ENCODE assay signal across 17 cellular contexts in the genomic region with DNA sequence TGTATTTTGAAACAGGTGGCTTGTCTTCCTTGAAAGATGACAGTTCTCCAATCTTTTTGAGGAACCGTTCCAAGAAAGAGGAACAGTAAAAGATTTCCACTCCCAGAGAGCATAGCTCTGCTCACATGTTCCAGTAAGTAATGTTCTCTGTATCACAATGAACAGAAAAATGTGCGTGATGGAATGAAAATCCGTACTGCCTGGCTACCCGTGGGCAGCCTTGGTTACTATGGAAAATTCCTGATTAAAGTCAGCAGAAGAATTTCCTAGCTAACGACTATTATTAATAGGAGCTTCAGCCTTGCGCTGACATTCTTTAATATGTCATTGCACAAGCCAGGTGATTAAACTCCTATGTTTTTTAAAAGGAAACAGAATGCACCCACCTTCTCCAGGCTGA. TPM values are rescaled to one million over a fixed set of nuclear protein-coding genes. Genes with fewer than 3 reads are reported as not detected.
A peak's percentile ranks its signal among the peaks of the same experiment; 100 is the strongest.
DNase-seq lines count a peak whose midpoint lies in the region; TF ChIP-seq lines count a peak whose summit lies in the region.
"Had no signal": no experiment of that assay in that cellular context is flagged by ENCODE, and none has a peak within 500 bp of the region (broad histone marks: within the 10 kb centered on the region; RNA-seq: fewer than 3 reads in every experiment).

No MANE protein-coding gene starts in this region.

- no peaks in the 10 kb centered on the region for H4K20me1 ChIP-seq in OCI-LY3 (ENCODE audit: insufficient read depth, low read length)

- H3K9me3 Mint-ChIP-seq in nephron: no peaks in the 10 kb centered on the region

- H2AFZ ChIP-seq in OCI-LY3 (ENCODE audit: low read depth, low read length): no peak overlapping the region

- peaks cover 35% of the 10 kb centered on the region for H3K4me1 Mint-ChIP-seq in nephron

- H3K27me3 Mint-ChIP-seq in nephron (ENCODE audit: low read depth): no peaks in the 10 kb centered on the region

- in situ Hi-C loops in G401 (cut with HindIII; ENCODE audit: low sequenced_read_pairs): no loop called here

- H3K4me2 ChIP-seq in OCI-LY3 (ENCODE audit: low read length): peak overlapping the region; percentile 31; the same call in 1 of the 2 replicates
- H3K4me2 ChIP-seq: SK-N-SH had no signal

- no peaks in the 10 kb centered on the region for H3K36me3 ChIP-seq in OCI-LY3 (replicated peaks; ENCODE audit: low read depth, low read length)
- no peaks in the 10 kb centered on the region for H3K36me3 ChIP-seq in tibial artery

- no peak for TF ChIP-seq CTCF in OCI-LY3 (IDR thresholded peaks at IDR 0.05; ENCODE audit: low read depth, low read length)
- no peak for TF ChIP-seq CTCF in fibroblast of the aortic adventitia (IDR thresholded peaks at IDR 0.05; ENCODE audit: insufficient read depth, low read length)
- TF ChIP-seq CTCF in nephron (IDR thresholded peaks at IDR 0.05; ENCODE audit: unreplicated experiment in 3 of 3): no peak
- TF ChIP-seq CTCF in tibial artery (IDR thresholded peaks at IDR 0.05): no peak

- H3K27ac ChIP-seq in OCI-LY3 (ENCODE audit: low read length): no peak overlapping the region
- no peak overlapping the region for H3K27ac ChIP-seq in tibial artery

- peaks cover 39% of the 10 kb centered on the region for H3K4me1 ChIP-seq in OCI-LY3 (ENCODE audit: low read length)
- peaks cover 0 to 4% (median 0%) of the 10 kb centered on the region in 4 donors for H3K4me1 ChIP-seq in tibial artery

- H3K4me3 ChIP-seq in OCI-LY3 (ENCODE audit: low read length): no peak overlapping the region
- H3K4me3 ChIP-seq in fibroblast of the aortic adventitia (ENCODE audit: low read depth, low read length): no peak overlapping the region
- H3K4me3 ChIP-seq in tibial artery: no peak overlapping the region

- H3K27me3 ChIP-seq in OCI-LY3 (ENCODE audit: low read depth, low read length): no peaks in the 10 kb centered on the region
- H3K27me3 ChIP-seq in tibial artery: no peaks in the 10 kb centered on the region

- H3K4me3 Mint-ChIP-seq in nephron: no peak overlapping the region
- H3K4me3 Mint-ChIP-seq: neural crest cell, WTC11 had no signal

- H3K9ac ChIP-seq in OCI-LY3 (ENCODE audit: low read length): no peak overlapping the region
- H3K9ac ChIP-seq: SK-N-SH had no signal

- intact Hi-C loops in tibial artery (cut with DNase I; ENCODE audit: low total_unique reads): no loop called here

- H3K9me3 ChIP-seq in OCI-LY3 (ENCODE audit: insufficient read depth, low read length): no peaks in the 10 kb centered on the region
- peaks cover 0 to under 1% (median 0%) of the 10 kb centered on the region in 3 donors for H3K9me3 ChIP-seq in tibial artery
- H3K9me3 ChIP-seq: SK-N-SH had no signal

- no peaks in the 10 kb centered on the region for H3K79me2 ChIP-seq in OCI-LY3 (ENCODE audit: low read length)

- peak; percentile 58 for DNase-seq in Ammon's horn (ENCODE audit: low spot score)
- peak; percentile 23 for DNase-seq in fibroblast of the aortic adventitia (ENCODE audit: low read depth)
- no peak for DNase-seq in tibial artery
- no peak for DNase-seq in cortex of kidney (lab: John Stamatoyannopoulos, UW)
- DNase-seq in HCEC 1CT: no peak
- DNase-seq in G401 (ENCODE audit: low spot score): no peak
- DNase-seq: ACHN; activated CD8-positive, alpha-beta memory T cell treated with anti-CD3 and anti-CD28 coated beads, Interleukin-2, amount 50 U/mL, for 48 hours; activated naive CD4-positive, alpha-beta T cell treated with anti-CD3 and anti-CD28 coated beads, Interleukin-2, amount 50 U/mL, for 16 hours; DMS 273 treated with DMSO at 0.1 percent for 48 hours; glutamatergic neuron; NCI-H2171 treated with DMSO at 0.1 percent for 48 hours; SK-N-SH had no signal

- no peaks in the 10 kb centered on the region for H3K36me3 Mint-ChIP-seq in nephron (ENCODE audit: low read depth)

- peak overlapping the region; percentile 34 to 70 (median 67) for H3K27ac Mint-ChIP-seq in nephron
- H3K27ac Mint-ChIP-seq: WTC11 had no signal

RNA-seq across cellular contexts. Expression of a gene that starts 54.9 kb away (rescaled TPM):
- 14.0 and 24.4 TPM in 2 replicates for total RNA-seq in fibroblast of the aortic adventitia (ENCODE audit: low replicate concordance)
- total RNA-seq in G401 (2014; rRNA removed; shearing (Covaris generic)): 4.0 and 6.6 TPM in 2 replicates

Comparison
In these comparisons a context has a peak if more than half of its experiments do, and no peak if none do; other contexts are left out.
1. DNase-seq: peak in Ammon's horn (single experiment) and fibroblast of the aortic adventitia (single experiment); none in tibial artery (0 of 2), cortex of kidney (single experiment), HCEC 1CT (single experiment) and G401 (single experiment).